ENCODE assay signal across 1 cellular context in the genomic region with DNA sequence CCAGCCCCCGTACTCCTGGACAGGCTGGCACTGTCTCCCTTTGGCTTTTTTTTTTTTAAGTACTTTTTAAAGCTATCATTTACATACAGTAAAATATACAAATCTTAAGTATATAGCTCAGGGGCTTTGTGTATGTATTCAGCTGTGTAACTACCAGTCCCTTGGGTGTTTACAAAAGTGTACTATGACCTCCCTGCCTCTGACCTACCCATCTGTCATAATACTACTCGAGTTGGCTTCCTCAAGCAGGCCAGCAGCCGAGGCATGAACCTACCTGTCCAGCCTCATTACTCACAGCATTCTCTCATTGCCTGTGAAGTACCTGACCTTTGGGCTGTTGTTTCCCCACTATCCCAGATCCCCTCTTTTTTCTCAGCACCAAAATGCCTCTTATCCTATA.
TF ChIP-seq lines count a peak whose summit lies in the region.

No MANE protein-coding gene starts in this region.

TF ChIP-seq in liver, 16 proteins besides CTCF, POLR2A, EP300 and RAD21 (continued from another document):
- peak; percentile 92 for TF ChIP-seq FOXA1 (IDR thresholded peaks at IDR 0.05)
- peak; percentile 91 to 93 for TF ChIP-seq HNF4A (conservative IDR thresholded peaks at IDR 0.05)
- TF ChIP-seq FOXA2 (IDR thresholded peaks at IDR 0.05) = peak; percentile 95
- peak; percentile 85 to 91 for TF ChIP-seq RXRA (IDR thresholded peaks at IDR 0.05)
